24 cellular contexts compared by ENCODE assay signal in genomic region chr4:150859435-150859834, GRCh38.
"Had no signal": no experiment of that assay in that cellular context is flagged by ENCODE, and none has a peak within 500 bp of the region (broad histone marks: within the 10 kb centered on the region; RNA-seq: fewer than 3 reads in every experiment).

No MANE protein-coding gene starts in this region.

- H3K4me1 ChIP-seq: left lung, lower lobe of right lung, right atrium auricular region, right lobe of liver, tibial nerve, uterus had no signal

- H2AFZ ChIP-seq: hepatocyte had no signal

- H3K4me2 ChIP-seq: hepatocyte, smooth muscle cell had no signal

- H3K36me3 ChIP-seq: left lung, lower lobe of right lung, ovary, right atrium auricular region, right lobe of liver, tibial nerve, uterus had no signal

- H3K4me1 Mint-ChIP-seq: natural killer cell; stimulated activated memory B cell treated with anti-CD40 and anti-IgM and Interleukin-4, amounts not matched to agents 10 μg/mL and 1 μg/mL and 100 μg/mL, for 72 hours; stimulated activated naive CD8-positive, alpha-beta T cell treated with anti-CD3 and anti-CD28 coated beads, Interleukin-15, amount 100 ng/mL, for 72 hours had no signal

- H3K27ac Mint-ChIP-seq: natural killer cell; progenitor cell of endocrine pancreas; stimulated activated memory B cell treated with anti-CD40 and anti-IgM and Interleukin-4, amounts not matched to agents 10 μg/mL and 1 μg/mL and 100 μg/mL, for 72 hours; stimulated activated naive CD8-positive, alpha-beta T cell treated with anti-CD3 and anti-CD28 coated beads, Interleukin-15, amount 100 ng/mL, for 72 hours; type B pancreatic cell had no signal

- H3K9me3 Mint-ChIP-seq: natural killer cell; stimulated activated memory B cell treated with anti-CD40 and anti-IgM and Interleukin-4, amounts not matched to agents 10 μg/mL and 1 μg/mL and 100 μg/mL, for 72 hours; stimulated activated naive CD8-positive, alpha-beta T cell treated with anti-CD3 and anti-CD28 coated beads, Interleukin-15, amount 100 ng/mL, for 72 hours; type B pancreatic cell had no signal

- H3K27me3 Mint-ChIP-seq: naive B cell; progenitor cell of endocrine pancreas; stimulated activated memory B cell treated with anti-CD40 and anti-IgM and Interleukin-4, amounts not matched to agents 10 μg/mL and 1 μg/mL and 100 μg/mL, for 72 hours; stimulated activated naive CD8-positive, alpha-beta T cell treated with anti-CD3 and anti-CD28 coated beads, Interleukin-15, amount 100 ng/mL, for 72 hours; type B pancreatic cell had no signal

- H3K36me3 Mint-ChIP-seq: naive B cell, natural killer cell, type B pancreatic cell had no signal

- H3K9me3 ChIP-seq: left lung, lower lobe of right lung, ovary, right atrium auricular region, right lobe of liver, tibial nerve, uterus had no signal

- H3K4me3 ChIP-seq: hepatocyte, left lung, lower lobe of right lung, ovary, right atrium auricular region, right lobe of liver, smooth muscle cell, tibial nerve, uterus had no signal

- H3K79me2 ChIP-seq: hepatocyte had no signal

- DNase-seq: islet precursor cell; left lung; lower lobe of right lung; mammary epithelial cell; mesenchymal stem cell; naive B cell; natural killer cell; ovary; right lobe of liver; stimulated activated CD4-positive, alpha-beta T cell treated with anti-CD3 and anti-CD28 coated beads, Interleukin-1b, Interleukin-23, amount 100 ng/mL, for 48 hours; stimulated activated CD4-positive, alpha-beta T cell treated with anti-CD3 and anti-CD28 coated beads, Interleukin-2, amount 100 ng/mL, for 48 hours; stimulated activated CD4-positive, alpha-beta T cell treated with anti-CD3 and anti-CD28 coated beads, Interleukin-4, amount 100 ng/mL, for 4 hours; stimulated activated CD8-positive, alpha-beta memory T cell treated with anti-CD3 and anti-CD28 coated beads, Interleukin-4, amount 100 ng/mL, for 48 hours; stimulated activated naive CD4-positive, alpha-beta T cell treated with Interleukin-2 at 50 U/mL for 16 hours; stimulated activated naive CD8-positive, alpha-beta T cell treated with anti-CD3 and anti-CD28 coated beads, Interleukin-15, amount 100 ng/mL, for 72 hours; substantia nigra; uterus had no signal

- H3K4me3 Mint-ChIP-seq: naive B cell; natural killer cell; stimulated activated memory B cell treated with anti-CD40 and anti-IgM and Interleukin-4, amounts not matched to agents 10 μg/mL and 1 μg/mL and 100 μg/mL, for 72 hours; stimulated activated naive CD8-positive, alpha-beta T cell treated with anti-CD3 and anti-CD28 coated beads, Interleukin-15, amount 100 ng/mL, for 72 hours; type B pancreatic cell had no signal

- ATAC-seq: left lung; lower lobe of right lung; natural killer cell; right lobe of liver; stimulated activated memory B cell treated with anti-CD40 and anti-IgM and Interleukin-4, amounts not matched to agents 10 μg/mL and 1 μg/mL and 100 μg/mL, for 72 hours; stimulated activated naive CD8-positive, alpha-beta T cell treated with anti-CD3 and anti-CD28 coated beads, Interleukin-15, amount 100 ng/mL, for 72 hours had no signal

- H3K27me3 ChIP-seq: hepatocyte, left lung, ovary, right atrium auricular region, right lobe of liver, tibial nerve, uterus had no signal

- H3K27ac ChIP-seq: hepatocyte, left lung, lower lobe of right lung, ovary, right atrium auricular region, right lobe of liver, tibial nerve, uterus had no signal
